In the genomic region with DNA sequence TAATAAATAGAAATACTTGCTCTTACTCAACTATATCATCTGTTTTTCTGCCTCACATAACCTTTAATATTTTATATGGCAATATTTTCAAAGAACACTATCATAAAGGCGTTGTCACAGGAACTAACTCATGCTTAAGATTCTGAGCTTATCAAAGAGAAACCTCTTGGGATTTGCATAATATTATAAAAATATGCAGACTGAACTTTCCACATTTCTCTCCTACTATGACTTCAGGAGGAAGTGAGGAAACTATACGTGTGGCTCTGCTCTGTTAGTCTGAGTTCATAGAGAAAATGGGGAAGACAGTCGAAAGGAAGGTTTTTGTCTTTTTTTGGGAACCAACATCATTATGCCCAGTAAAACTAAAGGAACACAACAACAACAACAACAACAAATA, we compare ENCODE assay signal across 22 cellular contexts.
"Had no signal": no experiment of that assay in that cellular context is flagged by ENCODE, and none has a peak within 500 bp of the region (broad histone marks: within the 10 kb centered on the region; RNA-seq: fewer than 3 reads in every experiment).

No MANE protein-coding gene starts in this region.

- H3K27me3 ChIP-seq: body of pancreas, heart right ventricle, neural progenitor cell, spleen, upper lobe of right lung had no signal

- H3K36me3 ChIP-seq: heart right ventricle, lower lobe of right lung, neural progenitor cell, spleen, upper lobe of right lung had no signal

- H3K27ac ChIP-seq: body of pancreas, lower lobe of right lung, neural progenitor cell, spleen, upper lobe of right lung, VCaP had no signal

- ATAC-seq: activated CD4-positive, CD25-positive, alpha-beta regulatory T cell treated with anti-CD3 and anti-CD28 coated beads, Interleukin-2, amount 50 U/mL, for 24 hours; activated CD8-positive, alpha-beta T cell treated with anti-CD3 and anti-CD28 coated beads for 36 hours; activated naive CD8-positive, alpha-beta T cell treated with anti-CD3 and anti-CD28 coated beads, Interleukin-2, amount 50 U/mL, for 24 hours; body of pancreas; left colon; lower lobe of right lung; naive thymus-derived CD4-positive, alpha-beta T cell; upper lobe of right lung had no signal

- H3K9ac ChIP-seq: neural progenitor cell had no signal

- H3K4me3 ChIP-seq: body of pancreas, heart right ventricle, lower lobe of right lung, neural progenitor cell, spleen, upper lobe of right lung had no signal

- H3K4me1 ChIP-seq: body of pancreas, lower lobe of right lung, spleen, upper lobe of right lung had no signal

- H3K9me3 ChIP-seq: body of pancreas, lower lobe of right lung, spleen, upper lobe of right lung had no signal

- DNase-seq: activated CD4-positive, alpha-beta T cell treated with anti-CD3 and anti-CD28 coated beads, Interleukin-2, amount 10 ng/mL, durations not matched to agents 24 days and 14 days; activated CD8-positive, alpha-beta T cell treated with anti-CD3 and anti-CD28 coated beads for 36 hours; activated gamma-delta T cell; activated naive CD4-positive, alpha-beta T cell treated with anti-CD3 and anti-CD28 coated beads, Interleukin-2, amount 50 U/mL, for 16 hours; activated naive CD8-positive, alpha-beta T cell treated with anti-CD3 and anti-CD28 coated beads, Interleukin-2, amount 50 U/mL, for 24 hours; anterior cingulate cortex; body of pancreas; effector CD4-positive, alpha-beta T cell; foreskin fibroblast; heart right ventricle; islet precursor cell; left colon; lower lobe of right lung; naive thymus-derived CD4-positive, alpha-beta T cell; retina; spleen; stimulated activated CD4-positive, alpha-beta T cell treated with anti-CD3 and anti-CD28 coated beads, Interleukin-4, amount 100 ng/mL, for 1 hour; stimulated activated naive CD4-positive, alpha-beta T cell; upper lobe of right lung had no signal
